8 cellular contexts compared by ENCODE assay signal in the genomic region with DNA sequence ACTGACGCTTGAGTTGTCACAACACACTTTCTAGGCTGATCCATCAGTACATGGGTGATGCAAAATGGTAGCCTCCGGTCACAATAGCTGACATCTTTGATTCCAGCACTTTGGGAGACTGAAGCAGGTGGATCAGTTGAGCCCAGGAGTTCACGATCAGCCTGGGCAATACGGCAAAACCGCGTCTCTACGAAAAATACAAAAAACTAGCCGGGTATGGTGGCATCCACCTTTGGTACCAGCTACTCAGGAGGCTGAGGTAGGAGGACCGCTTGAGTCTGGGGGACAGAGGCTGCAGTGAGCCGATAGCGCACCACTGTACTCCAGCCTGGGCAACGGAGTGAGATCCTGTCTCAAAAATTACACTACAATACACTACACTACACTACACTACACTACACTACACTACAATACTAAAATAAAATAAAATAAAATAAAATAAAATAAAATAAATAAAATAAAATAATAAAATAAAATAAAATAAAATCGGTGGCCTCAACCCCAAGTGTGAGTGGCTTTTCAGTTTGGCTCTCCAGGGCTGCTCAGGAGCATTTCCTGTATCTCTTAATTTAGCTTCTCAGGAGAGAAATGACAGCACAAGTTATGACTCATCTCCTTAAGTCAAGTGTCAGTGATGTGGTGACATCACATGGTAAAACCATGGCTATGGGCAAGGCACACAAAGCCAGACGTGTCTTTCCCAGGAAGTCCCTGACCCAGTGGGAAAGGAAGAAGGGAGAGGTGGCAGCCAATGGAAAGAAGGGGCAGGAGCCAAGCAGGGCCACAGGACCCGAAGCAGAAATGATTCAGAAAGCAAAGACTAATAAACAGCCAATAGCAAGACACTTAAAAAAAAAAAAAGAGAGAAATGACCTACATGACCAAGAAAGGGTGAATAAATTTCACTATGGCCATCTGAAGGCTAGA.
DNase-seq lines count a peak whose midpoint lies in the region; ATAC-seq and TF ChIP-seq lines count a peak whose summit lies in the region.

No MANE protein-coding gene starts in this region.

- H3K36me3 ChIP-seq in lower lobe of right lung (no peaks in the 10 kb centered on the region), gastrocnemius medialis (no peaks in the 10 kb centered on the region)

- H3K27ac ChIP-seq in lower lobe of right lung (no peak overlapping the region), gastrocnemius medialis (no peak overlapping the region)

- intact Hi-C loops in activated naive CD4-positive, alpha-beta T cell treated with anti-CD3 and anti-CD28 coated beads for 36 hours (cut with micrococcal nuclease): loop anchor here (1.0 kb wide), 1 partner anchor 75 kb away; no protein-coding TSS in a partner anchor
- intact Hi-C loops in lower lobe of right lung (cut with DNase I): no loop called here
- intact Hi-C loops in gastrocnemius medialis (cut with DNase I; ENCODE audit: low total_unique reads): no loop called here

- no peaks in the 10 kb centered on the region for H3K9me3 Mint-ChIP-seq in activated naive CD4-positive, alpha-beta T cell treated with anti-CD3 and anti-CD28 coated beads for 36 hours
- no peaks in the 10 kb centered on the region for H3K9me3 Mint-ChIP-seq in activated CD4-positive, alpha-beta memory T cell treated with anti-CD3 and anti-CD28 coated beads, Interleukin-2, amount 10 ng/mL, durations not matched to agents 7 days and 5 days

- H3K4me1 Mint-ChIP-seq in activated naive CD4-positive, alpha-beta T cell treated with anti-CD3 and anti-CD28 coated beads for 36 hours (ENCODE audit: low read depth): peaks cover 20% of the 10 kb centered on the region
- H3K4me1 Mint-ChIP-seq in activated CD4-positive, alpha-beta memory T cell treated with anti-CD3 and anti-CD28 coated beads, Interleukin-2, amount 10 ng/mL, durations not matched to agents 7 days and 5 days: peaks cover 40% of the 10 kb centered on the region

- TF ChIP-seq POLR2A in gastrocnemius medialis (IDR thresholded peaks at IDR 0.05): no peak

- no peaks in the 10 kb centered on the region for H3K36me3 Mint-ChIP-seq in activated naive CD4-positive, alpha-beta T cell treated with anti-CD3 and anti-CD28 coated beads for 36 hours (ENCODE audit: low read depth)
- no peaks in the 10 kb centered on the region for H3K36me3 Mint-ChIP-seq in activated CD4-positive, alpha-beta memory T cell treated with anti-CD3 and anti-CD28 coated beads, Interleukin-2, amount 10 ng/mL, durations not matched to agents 7 days and 5 days (ENCODE audit: low read depth)

- CTCF ChIA-PET in activated naive CD4-positive, alpha-beta T cell treated with anti-CD3 and anti-CD28 coated beads for 36 hours (lab: Charles Lee): interaction anchor here (1.1 kb wide), 1 partner anchor 57 kb away, joined by 3 read pairs; no protein-coding TSS in a partner anchor
- CTCF ChIA-PET in activated CD4-positive, alpha-beta memory T cell treated with anti-CD3 and anti-CD28 coated beads, Interleukin-2, amount 10 ng/mL, durations not matched to agents 7 days and 5 days (lab: Charles Lee): interaction anchor here (1.1 to 1.4 kb wide), 2 partner anchors 12 to 14 kb away, joined by 3 to 4 read pairs; no protein-coding TSS in a partner anchor

- in situ Hi-C loops in gastrocnemius medialis (cut with MboI; ENCODE audit: low sequenced_read_pairs in 4 of 4): loop anchor here in 1 of 4 donors (25.0 kb wide), 1 partner anchor 112 kb away; the partner anchor contains the start of gene HNF1B

- TF ChIP-seq CTCF in lower lobe of right lung (IDR thresholded peaks at IDR 0.05) (no peak), gastrocnemius medialis (IDR thresholded peaks at IDR 0.05 in 4 of 5, conservative IDR thresholded peaks at IDR 0.05 in 1 of 5) (no peak)

- H3K27ac Mint-ChIP-seq in activated naive CD4-positive, alpha-beta T cell treated with anti-CD3 and anti-CD28 coated beads for 36 hours: no peak overlapping the region
- peak overlapping the region; percentile 66 for H3K27ac Mint-ChIP-seq in activated CD4-positive, alpha-beta memory T cell treated with anti-CD3 and anti-CD28 coated beads, Interleukin-2, amount 10 ng/mL, durations not matched to agents 7 days and 5 days

- DNase-seq in activated naive CD4-positive, alpha-beta T cell treated with anti-CD3 and anti-CD28 coated beads for 36 hours: peak; percentile 56
- DNase-seq in activated naive CD4-positive, alpha-beta T cell treated with anti-CD3 and anti-CD28 coated beads, Interleukin-2, amount 50 U/mL, for 16 hours: no peak
- DNase-seq in HK-2 (ENCODE audit: unreplicated experiment): peak; percentile 91
- peak; percentile 58 for DNase-seq in activated CD4-positive, alpha-beta memory T cell treated with anti-CD3 and anti-CD28 coated beads, Interleukin-2, amount 10 ng/mL, durations not matched to agents 7 days and 5 days
- no peak for DNase-seq in lower lobe of right lung
- DNase-seq in gastrocnemius medialis: no peak
- DNase-seq in NCI-H2196 (lab: John Stamatoyannopoulos, UW; ENCODE audit: unreplicated experiment): no peak
- DNase-seq in NCI-H2196 treated with DMSO at 0.1 percent for 48 hours (lab: John Stamatoyannopoulos, UW; ENCODE audit: unreplicated experiment): no peak

- H3K4me3 ChIP-seq in lower lobe of right lung: no peak overlapping the region
- no peak overlapping the region for H3K4me3 ChIP-seq in gastrocnemius medialis

- H3K4me1 ChIP-seq in lower lobe of right lung (peaks cover 5% of the 10 kb centered on the region), gastrocnemius medialis (no peaks in the 10 kb centered on the region)

- H3K9me3 ChIP-seq in lower lobe of right lung (no peaks in the 10 kb centered on the region), gastrocnemius medialis (no peaks in the 10 kb centered on the region)

- POLR2A ChIA-PET in activated CD4-positive, alpha-beta memory T cell treated with anti-CD3 and anti-CD28 coated beads, Interleukin-2, amount 10 ng/mL, durations not matched to agents 7 days and 5 days (lab: Charles Lee): interaction anchor here (1.0 to 1.7 kb wide), 2 partner anchors 17 to 28 kb away, joined by 3 to 6 read pairs; no protein-coding TSS in a partner anchor

- ATAC-seq in lower lobe of right lung (peak; percentile 28 to 35), gastrocnemius medialis (no peak)

- H3K27me3 Mint-ChIP-seq in activated naive CD4-positive, alpha-beta T cell treated with anti-CD3 and anti-CD28 coated beads for 36 hours (ENCODE audit: low read depth): peaks cover 6% of the 10 kb centered on the region
- peaks cover 13% of the 10 kb centered on the region for H3K27me3 Mint-ChIP-seq in activated CD4-positive, alpha-beta memory T cell treated with anti-CD3 and anti-CD28 coated beads, Interleukin-2, amount 10 ng/mL, durations not matched to agents 7 days and 5 days

- H3K27me3 ChIP-seq in lower lobe of right lung (ENCODE audit: low read depth): peaks cover 5% of the 10 kb centered on the region
- H3K27me3 ChIP-seq in gastrocnemius medialis: peaks cover 6 to 12% (median 9%) of the 10 kb centered on the region in 3 donors

- no peak overlapping the region for H3K4me3 Mint-ChIP-seq in activated naive CD4-positive, alpha-beta T cell treated with anti-CD3 and anti-CD28 coated beads for 36 hours
- no peak overlapping the region for H3K4me3 Mint-ChIP-seq in activated CD4-positive, alpha-beta memory T cell treated with anti-CD3 and anti-CD28 coated beads, Interleukin-2, amount 10 ng/mL, durations not matched to agents 7 days and 5 days

Comparison
In these comparisons a context has a peak if more than half of its experiments do, and no peak if none do; other contexts are left out.
1. DNase-seq: peak in activated naive CD4-positive, alpha-beta T cell treated with anti-CD3 and anti-CD28 coated beads for 36 hours (single experiment), HK-2 (single experiment) and activated CD4-positive, alpha-beta memory T cell treated with anti-CD3 and anti-CD28 coated beads, Interleukin-2, amount 10 ng/mL, durations not matched to agents 7 days and 5 days (single experiment); none in activated naive CD4-positive, alpha-beta T cell treated with anti-CD3 and anti-CD28 coated beads, Interleukin-2, amount 50 U/mL, for 16 hours (single experiment), lower lobe of right lung (single experiment), gastrocnemius medialis (0 of 2), NCI-H2196 (single experiment) and NCI-H2196 treated with DMSO at 0.1 percent for 48 hours (single experiment).
2. ATAC-seq: peak in lower lobe of right lung (2 of 2); none in gastrocnemius medialis (0 of 2).